ENCODE assay signal across 1 cellular context in the genomic region with DNA sequence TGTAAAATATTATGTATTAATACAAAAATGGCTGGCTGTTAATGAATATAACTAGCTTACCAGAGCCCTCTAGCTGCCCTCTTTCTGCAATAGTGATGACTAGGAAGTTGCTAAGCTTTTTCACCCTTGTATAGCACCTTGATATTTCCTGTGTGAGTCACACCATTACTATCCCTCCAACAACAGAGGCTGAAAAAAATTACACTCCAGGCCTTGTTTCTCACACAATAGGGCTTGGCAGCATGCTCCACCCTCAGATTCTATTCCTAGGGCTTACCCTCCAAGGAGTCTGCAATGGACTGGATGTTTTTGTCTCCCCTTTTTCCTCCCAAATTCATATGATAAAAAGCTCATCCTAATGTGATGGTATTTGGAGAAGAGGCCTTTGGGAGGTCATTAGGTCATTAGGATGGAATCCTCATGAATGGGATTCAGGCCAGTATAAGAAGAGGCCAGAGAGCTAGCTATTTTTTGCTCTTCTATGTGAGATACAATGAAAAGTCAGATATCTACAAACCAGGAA.
TF ChIP-seq lines count a peak whose summit lies in the region.

No MANE protein-coding gene starts in this region.

TF ChIP-seq in SK-N-SH, 30 proteins besides CTCF, POLR2A, EP300 and RAD21 (continued from another document):
- TF ChIP-seq, protein P1, sequence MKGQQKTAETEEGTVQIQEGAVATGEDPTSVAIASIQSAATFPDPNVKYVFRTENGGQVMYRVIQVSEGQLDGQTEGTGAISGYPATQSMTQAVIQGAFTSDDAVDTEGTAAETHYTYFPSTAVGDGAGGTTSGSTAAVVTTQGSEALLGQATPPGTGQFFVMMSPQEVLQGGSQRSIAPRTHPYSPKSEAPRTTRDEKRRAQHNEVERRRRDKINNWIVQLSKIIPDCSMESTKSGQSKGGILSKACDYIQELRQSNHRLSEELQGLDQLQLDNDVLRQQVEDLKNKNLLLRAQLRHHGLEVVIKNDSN (IDR thresholded peaks at IDR 0.05; ENCODE audit: borderline replicate concordance, low read depth) = no peak
- TF ChIP-seq FOXM1 (IDR thresholded peaks at IDR 0.05; ENCODE audit: low read depth) (no peak), CHD2 (IDR thresholded peaks at IDR 0.05; ENCODE audit: low read length, partially characterized antibody) (no peak), GATA2 (CRISPR knock-in tag; IDR thresholded peaks at IDR 0.05) (no peak), GABPA (IDR thresholded peaks at IDR 0.05; ENCODE audit: low read depth) (peak; percentile 47; the same call in 1 of the 2 replicates), SIN3A (IDR thresholded peaks at IDR 0.05; ENCODE audit: borderline replicate concordance, low read depth, low read length) (no peak), SMC3 (IDR thresholded peaks at IDR 0.05; ENCODE audit: low read depth, low read length) (no peak; the same call in 1 of the 2 replicates), RXRA (IDR thresholded peaks at IDR 0.05; ENCODE audit: borderline replicate concordance, low read depth) (peak; percentile 84), YY1 (IDR thresholded peaks at IDR 0.05; ENCODE audit: low read depth) (0 out of 2 replicates have a peak, but pooled peaks have one; percentile 21), JUND (IDR thresholded peaks at IDR 0.05) (peak; percentile 85), TAF1 (IDR thresholded peaks at IDR 0.05; ENCODE audit: borderline replicate concordance, low read depth, low read length) (no peak), MAX (IDR thresholded peaks at IDR 0.05; ENCODE audit: low read depth) (peak; percentile 34; the same call in 1 of the 2 replicates)
- TF ChIP-seq, protein P2, sequence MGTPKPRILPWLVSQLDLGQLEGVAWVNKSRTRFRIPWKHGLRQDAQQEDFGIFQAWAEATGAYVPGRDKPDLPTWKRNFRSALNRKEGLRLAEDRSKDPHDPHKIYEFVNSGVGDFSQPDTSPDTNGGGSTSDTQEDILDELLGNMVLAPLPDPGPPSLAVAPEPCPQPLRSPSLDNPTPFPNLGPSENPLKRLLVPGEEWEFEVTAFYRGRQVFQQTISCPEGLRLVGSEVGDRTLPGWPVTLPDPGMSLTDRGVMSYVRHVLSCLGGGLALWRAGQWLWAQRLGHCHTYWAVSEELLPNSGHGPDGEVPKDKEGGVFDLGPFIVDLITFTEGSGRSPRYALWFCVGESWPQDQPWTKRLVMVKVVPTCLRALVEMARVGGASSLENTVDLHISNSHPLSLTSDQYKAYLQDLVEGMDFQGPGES (IDR thresholded peaks at IDR 0.05; ENCODE audit: low read depth, low read length) = no peak
